Comparison of ENCODE assay signal across 2 cellular contexts in genomic region chr10:23390408-23390807, GRCh38. TPM values are rescaled to one million over a fixed set of nuclear protein-coding genes. Genes with fewer than 3 reads are reported as not detected.
"Had no signal": no experiment of that assay in that cellular context is flagged by ENCODE, and none has a peak within 500 bp of the region (broad histone marks: within the 10 kb centered on the region; RNA-seq: fewer than 3 reads in every experiment).

No MANE protein-coding gene starts in this region.

RNA-seq across cellular contexts. Expression of gene C10orf67, which starts 45.8 kb away (rescaled TPM):
- total RNA-seq: G401 had no signal
- polyA plus RNA-seq: GM12878 had no signal
